8 cellular contexts compared by ENCODE assay signal in the genomic region with DNA sequence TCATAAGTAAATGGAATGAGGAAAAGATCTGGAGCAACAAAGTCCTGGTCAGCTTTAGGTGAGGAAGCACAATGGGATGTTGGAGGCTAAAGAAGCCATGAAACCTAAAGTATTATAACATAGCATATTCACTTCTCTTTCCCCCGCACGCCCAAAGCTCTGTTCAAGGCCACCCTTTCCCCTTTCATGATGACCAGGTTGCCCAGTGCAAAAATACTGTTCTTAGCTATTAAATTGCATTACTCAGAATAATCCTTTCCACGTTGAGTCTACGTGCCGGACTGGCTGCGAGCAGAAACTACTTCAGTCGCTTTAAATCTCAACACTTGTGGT. TPM values are rescaled to one million over a fixed set of nuclear protein-coding genes. Genes with fewer than 3 reads are reported as not detected.
A peak's percentile ranks its signal among the peaks of the same experiment; 100 is the strongest.
DNase-seq lines count a peak whose midpoint lies in the region; ATAC-seq and TF ChIP-seq lines count a peak whose summit lies in the region.

No MANE protein-coding gene starts in this region.

- no peaks in the 10 kb centered on the region for H3K36me3 ChIP-seq in BJ (ENCODE audit: control insufficient read depth, insufficient read depth, low read length)
- peaks cover 11% of the 10 kb centered on the region; the same call in 1 of the 2 replicates for H3K36me3 ChIP-seq in HUES64 (ENCODE audit: insufficient read depth, low read length)
- H3K36me3 ChIP-seq in naive thymus-derived CD4-positive, alpha-beta T cell (ENCODE audit: control insufficient read depth in 2 of 3, insufficient read depth in 3 of 3, low read length in 3 of 3), result peaks cover 0 to 5% (median 0%) of the 10 kb centered on the region in 3 experiments

- POLR2A ChIA-PET in BJ (lab: Charles Lee), result no interaction called here
- POLR2A ChIA-PET in naive thymus-derived CD4-positive, alpha-beta T cell (lab: Charles Lee), result interaction anchor here (0.6 to 4.1 kb wide), 23 partner anchors 10 to 1017 kb away, joined by 3 to 41 read pairs (median 5); partner anchors contain the start of genes EHD4, GANC, JMJD7 and MGA

- H3K4me3 ChIP-seq in BJ (ENCODE audit: low read depth, low read length) (peak overlapping the region; percentile 85), HUES64 (ENCODE audit: low read length) (peak overlapping the region; percentile 72)
- peak overlapping the region; percentile 93 for H3K4me3 ChIP-seq in naive thymus-derived CD4-positive, alpha-beta T cell (ENCODE audit: low read length)

- H3K9me3 Mint-ChIP-seq in naive thymus-derived CD4-positive, alpha-beta T cell, result peaks cover 0 to 5% (median 0%) of the 10 kb centered on the region in 11 donors

- H3K27me3 Mint-ChIP-seq in naive thymus-derived CD4-positive, alpha-beta T cell, result no peaks in the 10 kb centered on the region

- peak overlapping the region; percentile 73 for H3K9ac ChIP-seq in HUES64 (ENCODE audit: low read depth, low read length)

- H3K4me3 Mint-ChIP-seq in naive thymus-derived CD4-positive, alpha-beta T cell, result peak overlapping the region; percentile 86 to 97 (median 95)

- H3K27ac ChIP-seq in HUES64 (ENCODE audit: low read depth, low read length), result peak overlapping the region; percentile 92
- peak overlapping the region; percentile 82 for H3K27ac ChIP-seq in cingulate gyrus (ENCODE audit: low read depth, low read length)
- peak overlapping the region; percentile 73 for H3K27ac ChIP-seq in naive thymus-derived CD4-positive, alpha-beta T cell (ENCODE audit: low read depth, low read length)

- no peaks in the 10 kb centered on the region for H3K9me3 ChIP-seq in HUES64 (ENCODE audit: insufficient read depth, low read depth, low read length)
- no peaks in the 10 kb centered on the region for H3K9me3 ChIP-seq in naive thymus-derived CD4-positive, alpha-beta T cell (ENCODE audit: control insufficient read depth in 2 of 3, low read length in 3 of 3)

- peaks cover 32% of the 10 kb centered on the region for H3K4me1 ChIP-seq in HUES64 (ENCODE audit: insufficient read depth, low read length)
- H3K4me1 ChIP-seq in naive thymus-derived CD4-positive, alpha-beta T cell (ENCODE audit: control insufficient read depth in 2 of 2, insufficient read depth in 2 of 2, low read length in 2 of 2), result peaks cover 36% of the 10 kb centered on the region in 2 donors

- H3K36me3 Mint-ChIP-seq in naive thymus-derived CD4-positive, alpha-beta T cell, result no peaks in the 10 kb centered on the region

- H3K27ac Mint-ChIP-seq in naive thymus-derived CD4-positive, alpha-beta T cell, result peak overlapping the region; percentile 88 to 97 (median 94)

- CTCF ChIA-PET in BJ (lab: Yijun Ruan, JAX), result interaction anchor here (0.6 to 13.2 kb wide), 24 partner anchors 9 to 308 kb away, joined by 3 to 330 read pairs (median 5); no protein-coding TSS in a partner anchor
- CTCF ChIA-PET in naive thymus-derived CD4-positive, alpha-beta T cell (lab: Charles Lee), result interaction anchor here (0.6 to 8.9 kb wide), 29 partner anchors 10 to 1455 kb away, joined by 3 to 180 read pairs (median 5); partner anchors contain the start of genes EHD4 and SPTBN5

- DNase-seq in BJ (ENCODE audit: low read depth) (no peak), DMS53 (lab: John Stamatoyannopoulos, UW) (no peak), NCI-H2196 treated with DMSO at 0.1 percent for 48 hours (lab: John Stamatoyannopoulos, UW; ENCODE audit: unreplicated experiment) (no peak), foreskin melanocyte (no peak)
- no peak for DNase-seq in naive thymus-derived CD4-positive, alpha-beta T cell

- no peak for ATAC-seq in naive thymus-derived CD4-positive, alpha-beta T cell
- no peak for ATAC-seq in HG03520 (IDR thresholded peaks at IDR 0.05; ENCODE audit: unreplicated experiment)

- H3K27me3 ChIP-seq in BJ (ENCODE audit: control insufficient read depth, insufficient read depth, low read length) (no peaks in the 10 kb centered on the region), HUES64 (ENCODE audit: insufficient read depth, low read length) (no peaks in the 10 kb centered on the region)
- no peaks in the 10 kb centered on the region for H3K27me3 ChIP-seq in naive thymus-derived CD4-positive, alpha-beta T cell (ENCODE audit: control insufficient read depth in 2 of 2, insufficient read depth in 2 of 2, low read length in 2 of 2)

- WGBS in HUES64, result 18% methylated on average over 7 of the region's 7 CpGs

- peaks cover 33 to 60% (median 55%) of the 10 kb centered on the region in 7 donors for H3K4me1 Mint-ChIP-seq in naive thymus-derived CD4-positive, alpha-beta T cell

- no peak for TF ChIP-seq CTCF in BJ (IDR thresholded peaks at IDR 0.05; ENCODE audit: insufficient read depth, low read depth, low read length)

- intact Hi-C loops in naive thymus-derived CD4-positive, alpha-beta T cell (cut with micrococcal nuclease), result loop anchor here (1.0 to 10.0 kb wide), 24 partner anchors 17 to 966 kb away; partner anchors contain the start of genes JMJD7 (in 2 of the 2), RPAP1 (in 2 of the 2), CHAC1 (in 1 of the 2) and DNAJC17 (in 1 of the 2)

RNA-seq across cellular contexts. Expression of gene MAPKBP1, which starts 0.6 kb away (rescaled TPM):
- polyA plus RNA-seq in BJ (2011; rRNA removed), result 4.8 and 8.3 TPM in 2 replicates
- 20.9 and 26.7 TPM in 2 replicates for polyA minus RNA-seq in BJ (2011; rRNA and poly(A)+ RNA removed)
- polyA plus RNA-seq in HUES64 (2013, experiment 1 of 2), result 5.9 TPM
- 7.7 TPM for polyA plus RNA-seq in HUES64 (2013, experiment 2 of 2)
- 10 to 100 TPM; 36.5 to 44.7 (median 41.1) TPM for total RNA-seq in naive thymus-derived CD4-positive, alpha-beta T cell
- 1 to 10 TPM; 3.0 to 4.3 TPM for polyA plus RNA-seq in naive thymus-derived CD4-positive, alpha-beta T cell

RNA-seq across cellular contexts. Expression of gene JMJD7, which starts 54.2 kb away (rescaled TPM):
- 2.8 and 3.4 TPM in 2 replicates for polyA plus RNA-seq in BJ (2011; rRNA removed)
- polyA minus RNA-seq in BJ (2011; rRNA and poly(A)+ RNA removed), result 1.0 and 1.6 TPM in 2 replicates
- 7.2 TPM for polyA plus RNA-seq in HUES64 (2013, experiment 1 of 2)
- polyA plus RNA-seq in HUES64 (2013, experiment 2 of 2), result 8.3 TPM
- 10 to 100 TPM; 25.3 to 83.7 (median 52.1) TPM for total RNA-seq in naive thymus-derived CD4-positive, alpha-beta T cell
- polyA plus RNA-seq in naive thymus-derived CD4-positive, alpha-beta T cell, result 10 to 100 TPM; 22.4 to 28.6 TPM
